1 cellular context compared by ENCODE assay signal in genomic region chr2:223943561-223944008, GRCh38.
TF ChIP-seq lines count a peak whose summit lies in the region.

No MANE protein-coding gene starts in this region.

TF ChIP-seq in IMR-90, 13 proteins besides CTCF, POLR2A, EP300 and RAD21 (continued from another document):
- TF ChIP-seq BHLHE40 (IDR thresholded peaks at IDR 0.05; ENCODE audit: low read depth, low read length) (no peak), MAZ (IDR thresholded peaks at IDR 0.05; ENCODE audit: borderline replicate concordance, low read depth, low read length) (no peak), ELK1 (IDR thresholded peaks at IDR 0.05; ENCODE audit: borderline replicate concordance, low read depth, low read length) (no peak), MXI1 (IDR thresholded peaks at IDR 0.05; ENCODE audit: borderline replicate concordance, low read depth, low read length) (no peak), MAFK (IDR thresholded peaks at IDR 0.05; ENCODE audit: low read depth, low read length) (no peak), SMC3 (IDR thresholded peaks at IDR 0.05; ENCODE audit: low read depth, low read length) (no peak)
TF ChIP-seq in IMR-90: peak in this region for 0.
